9 cellular contexts compared by ENCODE assay signal in genomic region chr11:123083623-123084029, GRCh38. TPM values are rescaled to one million over a fixed set of nuclear protein-coding genes. Genes with fewer than 3 reads are reported as not detected.
DNase-seq lines count a peak whose midpoint lies in the region; ATAC-seq and FAIRE-seq lines count a peak whose summit lies in the region.
"Had no signal": no experiment of that assay in that cellular context is flagged by ENCODE, and none has a peak within 500 bp of the region (broad histone marks: within the 10 kb centered on the region; RNA-seq: fewer than 3 reads in every experiment).

No MANE protein-coding gene starts in this region.

- no peak for FAIRE-seq in GM19239 (lab: Jason Lieb, UNC)
- FAIRE-seq: H1 had no signal

- ATAC-seq in GM18498 (IDR thresholded peaks at IDR 0.05; ENCODE audit: unreplicated experiment): no peak

- DNase-seq in COLO829 (ENCODE audit: low spot score) (peak; percentile 95), NCI-H1694 (lab: John Stamatoyannopoulos, UW) (peak; percentile 49), dermis microvascular lymphatic vessel endothelial cell (ENCODE audit: low read depth in 2 of 2) (peak; percentile 98 to 99), GM19239 (ENCODE audit: insufficient read length, low spot score) (no peak)
- DNase-seq in activated CD4-positive, CD25-positive, alpha-beta regulatory T cell treated with anti-CD3 and anti-CD28 coated beads, Interleukin-2, amount 50 U/mL, for 72 hours: peak; percentile 46

- H3K9ac ChIP-seq in stomach smooth muscle (ENCODE audit: low read length in 2 of 2): no peak overlapping the region

- H3K9me3 ChIP-seq in mesodermal cell (ENCODE audit: control insufficient read depth, low read length) (no peaks in the 10 kb centered on the region), stomach smooth muscle (ENCODE audit: control insufficient read depth in 2 of 2, low read length in 2 of 2) (peaks cover 0 to 9% of the 10 kb centered on the region in 2 donors)

- H3K27me3 ChIP-seq in stomach smooth muscle (ENCODE audit: control insufficient read depth in 1 of 2, insufficient read depth in 2 of 2, low read length in 2 of 2): no peaks in the 10 kb centered on the region

- H3K4me1 ChIP-seq in mesodermal cell (ENCODE audit: control insufficient read depth, insufficient read depth, low read length, poor library complexity, severe bottlenecking) (peaks cover 3% of the 10 kb centered on the region), stomach smooth muscle (ENCODE audit: control insufficient read depth, insufficient read depth, low read length) (peaks cover 9% of the 10 kb centered on the region)

- 69 to 76% methylated on average over 4 of the region's 4 CpGs for WGBS in mesodermal cell (ENCODE audit: insufficient coverage in 2 of 2), 2 experiments

- no peak overlapping the region for H3K4me3 ChIP-seq in mesodermal cell (ENCODE audit: extremely low read depth, insufficient read depth, low read length, poor library complexity, severe bottlenecking)
- no peak overlapping the region for H3K4me3 ChIP-seq in stomach smooth muscle (ENCODE audit: low read length in 2 of 2)

- peaks cover 20% of the 10 kb centered on the region for H3K36me3 ChIP-seq in mesodermal cell (ENCODE audit: control insufficient read depth, insufficient read depth, low read length)
- H3K36me3 ChIP-seq in stomach smooth muscle (ENCODE audit: control insufficient read depth in 2 of 2, insufficient read depth in 2 of 2, low read length in 2 of 2): peaks cover 14 to 23% of the 10 kb centered on the region in 2 donors

- H3K27ac ChIP-seq in mesodermal cell (ENCODE audit: low read depth, low read length, severe bottlenecking): peak overlapping the region; percentile 86
- peak overlapping the region; percentile 66 for H3K27ac ChIP-seq in stomach smooth muscle (ENCODE audit: low read length)

RNA-seq across cellular contexts. Expression of gene HSPA8, which starts 21.7 kb away (rescaled TPM):
- total RNA-seq in dermis microvascular lymphatic vessel endothelial cell: 2,469 and 3,052 TPM in 2 replicates
- 1,395 TPM for polyA plus RNA-seq in mesodermal cell (2013, experiment 1 of 2)
- 1,207 TPM for polyA plus RNA-seq in mesodermal cell (2013, experiment 2 of 2)
